Comparison of ENCODE assay signal across 8 cellular contexts in the genomic region with DNA sequence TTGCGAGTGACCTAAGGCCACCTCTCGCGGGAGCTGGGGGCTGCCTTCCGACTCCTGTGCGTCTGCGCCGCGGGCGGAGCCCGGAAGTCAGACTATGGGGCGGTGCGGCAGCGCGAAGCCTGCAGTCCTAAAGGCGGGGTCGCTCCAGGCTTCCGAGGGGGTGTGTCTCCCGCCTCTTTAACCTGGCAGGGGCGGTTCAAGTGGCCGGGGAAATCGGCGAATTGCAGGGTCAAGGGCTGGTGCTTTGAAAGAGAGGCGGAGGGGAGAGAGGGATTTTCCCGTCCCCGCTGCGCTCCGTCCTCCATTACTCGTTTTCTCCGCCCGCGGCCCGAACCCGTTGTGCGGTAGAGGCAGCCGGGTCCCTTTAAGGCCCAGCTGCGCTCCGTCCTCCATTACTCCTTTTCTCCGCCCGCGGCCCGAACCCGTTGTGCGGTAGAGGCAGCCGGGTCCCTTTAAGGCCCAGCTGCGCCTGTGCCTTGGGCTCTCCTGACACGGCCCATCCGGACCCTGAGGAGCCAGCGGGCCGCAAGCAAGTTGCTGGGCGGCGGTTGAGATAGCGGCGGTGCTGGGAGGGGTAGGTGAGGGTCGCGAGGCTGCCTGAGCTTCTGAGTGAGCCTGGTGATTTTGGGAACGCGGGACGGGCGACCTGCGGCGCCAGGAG. TPM values are rescaled to one million over a fixed set of nuclear protein-coding genes. Genes with fewer than 3 reads are reported as not detected.
A peak's percentile ranks its signal among the peaks of the same experiment; 100 is the strongest.
DNase-seq lines count a peak whose midpoint lies in the region; ATAC-seq and TF ChIP-seq lines count a peak whose summit lies in the region.
"Not testable (repeated sequence)": the region's sequence is repeated elsewhere in the genome, so short reads cannot be mapped to it uniquely, and the experiment has no call there.

A gene with protein sequence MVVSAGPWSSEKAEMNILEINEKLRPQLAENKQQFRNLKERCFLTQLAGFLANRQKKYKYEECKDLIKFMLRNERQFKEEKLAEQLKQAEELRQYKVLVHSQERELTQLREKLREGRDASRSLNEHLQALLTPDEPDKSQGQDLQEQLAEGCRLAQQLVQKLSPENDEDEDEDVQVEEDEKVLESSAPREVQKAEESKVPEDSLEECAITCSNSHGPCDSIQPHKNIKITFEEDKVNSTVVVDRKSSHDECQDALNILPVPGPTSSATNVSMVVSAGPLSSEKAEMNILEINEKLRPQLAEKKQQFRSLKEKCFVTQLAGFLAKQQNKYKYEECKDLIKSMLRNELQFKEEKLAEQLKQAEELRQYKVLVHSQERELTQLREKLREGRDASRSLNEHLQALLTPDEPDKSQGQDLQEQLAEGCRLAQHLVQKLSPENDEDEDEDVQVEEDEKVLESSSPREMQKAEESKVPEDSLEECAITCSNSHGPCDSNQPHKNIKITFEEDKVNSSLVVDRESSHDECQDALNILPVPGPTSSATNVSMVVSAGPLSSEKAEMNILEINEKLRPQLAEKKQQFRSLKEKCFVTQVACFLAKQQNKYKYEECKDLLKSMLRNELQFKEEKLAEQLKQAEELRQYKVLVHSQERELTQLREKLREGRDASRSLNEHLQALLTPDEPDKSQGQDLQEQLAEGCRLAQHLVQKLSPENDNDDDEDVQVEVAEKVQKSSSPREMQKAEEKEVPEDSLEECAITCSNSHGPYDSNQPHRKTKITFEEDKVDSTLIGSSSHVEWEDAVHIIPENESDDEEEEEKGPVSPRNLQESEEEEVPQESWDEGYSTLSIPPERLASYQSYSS (N-terminal part only) (plus strand): TSS at position 83 of the 661 bp plus-strand sequence. CDS start 21,820 bp downstream, outside the sequence.

- TF ChIP-seq POLR2A in GM15510 (IDR thresholded peaks at IDR 0.05; ENCODE audit: borderline replicate concordance, extremely low read depth, insufficient read length) (peak; percentile 39), adrenal gland (IDR thresholded peaks at IDR 0.05) (peak in 1 of 2 donors; percentile 22)
- TF ChIP-seq POLR2A in tibial nerve (IDR thresholded peaks at IDR 0.05), result not testable (repeated sequence)

- DNase-seq in NCI-H187 (lab: John Stamatoyannopoulos, UW), result peak; percentile 83 to 91
- peak; percentile 46 to 86 (median 69) for DNase-seq in T-helper 2 cell
- DNase-seq in adrenal gland, result peak; percentile 75 to 89 (median 84)
- DNase-seq in left cardiac atrium, result peak; percentile 84
- DNase-seq in posterior vena cava (ENCODE audit: low spot score), result peak; percentile 96
- DNase-seq in tibial nerve (ENCODE audit: low spot score in 2 of 2), result peak; percentile 54 to 62

- not testable (repeated sequence) for H3K27me3 ChIP-seq in adrenal gland, tibial nerve

- intact Hi-C loops in adrenal gland (cut with DNase I); left cardiac atrium (cut with DNase I); posterior vena cava (cut with DNase I): not testable (repeated sequence)

- ATAC-seq in HG02885 (IDR thresholded peaks at IDR 0.05; ENCODE audit: poor library complexity, unreplicated experiment), result peak; percentile 82
- ATAC-seq in left cardiac atrium, result peak; percentile 98 to 99

- TF ChIP-seq EP300 in tibial nerve (IDR thresholded peaks at IDR 0.05), result peak in 1 of 2 donors; percentile 51

- H3K4me3 ChIP-seq in adrenal gland (peak within 1 kb of the TSS in 3 of 4 donors; percentile 40 to 80 (median 57)), tibial nerve (peak within 1 kb of the TSS; percentile 62 to 86 (median 70))

- not testable (repeated sequence) for H3K36me3 ChIP-seq in adrenal gland (replicated peaks in 1 of 2); tibial nerve

- H3K4me1 ChIP-seq in adrenal gland (replicated peaks in 1 of 2); tibial nerve: not testable (repeated sequence)

- 0 to 1% (median 1%) methylated on average over 11 to 55 of the region's 61 CpGs for WGBS in adrenal gland, 4 donors
- 0% methylated on average over 12 to 25 of the region's 61 CpGs for WGBS in tibial nerve, 2 donors

- H3K9me3 ChIP-seq in adrenal gland (replicated peaks in 1 of 3); tibial nerve: not testable (repeated sequence)

- peak in 1 of 6 experiments; percentile 7 for TF ChIP-seq CTCF in adrenal gland (IDR thresholded peaks at IDR 0.05)
- TF ChIP-seq CTCF in tibial nerve (IDR thresholded peaks at IDR 0.05), result not testable (repeated sequence)

- H3K27ac ChIP-seq in adrenal gland (peak within 1 kb of the TSS in 4 of 5 donors; percentile 81 to 94 (median 85)), tibial nerve (peak within 1 kb of the TSS in 3 of 4 donors; percentile 82 to 87 (median 84))

RNA-seq across cellular contexts. Expression of the gene that starts here (rescaled TPM):
- total RNA-seq in adrenal gland, result 10 to 100 TPM in 2 of 8 donors, 1 to 10 TPM in 6; 7.0 to 13.7 (median 9.2) TPM
- 10 to 100 TPM in 1 of 3 donors, 1 to 10 TPM in 2; 5.5 to 10.7 (median 9.8) TPM for polyA plus RNA-seq in adrenal gland
- 1 to 10 TPM; 3.8 to 4.8 TPM for total RNA-seq in left cardiac atrium
- total RNA-seq in posterior vena cava, result 1 to 10 TPM; 7.1 to 9.3 TPM
- 10 to 100 TPM; 13.4 to 27.3 (median 14.6) TPM for total RNA-seq in tibial nerve

Comparison
In these comparisons a context has a peak if more than half of its experiments do, and no peak if none do; other contexts are left out.
1. Peak in every context shown above with its lines: DNase-seq, ATAC-seq, H3K4me3 ChIP-seq and H3K27ac ChIP-seq.